ENCODE assay signal across 8 cellular contexts in the genomic region with DNA sequence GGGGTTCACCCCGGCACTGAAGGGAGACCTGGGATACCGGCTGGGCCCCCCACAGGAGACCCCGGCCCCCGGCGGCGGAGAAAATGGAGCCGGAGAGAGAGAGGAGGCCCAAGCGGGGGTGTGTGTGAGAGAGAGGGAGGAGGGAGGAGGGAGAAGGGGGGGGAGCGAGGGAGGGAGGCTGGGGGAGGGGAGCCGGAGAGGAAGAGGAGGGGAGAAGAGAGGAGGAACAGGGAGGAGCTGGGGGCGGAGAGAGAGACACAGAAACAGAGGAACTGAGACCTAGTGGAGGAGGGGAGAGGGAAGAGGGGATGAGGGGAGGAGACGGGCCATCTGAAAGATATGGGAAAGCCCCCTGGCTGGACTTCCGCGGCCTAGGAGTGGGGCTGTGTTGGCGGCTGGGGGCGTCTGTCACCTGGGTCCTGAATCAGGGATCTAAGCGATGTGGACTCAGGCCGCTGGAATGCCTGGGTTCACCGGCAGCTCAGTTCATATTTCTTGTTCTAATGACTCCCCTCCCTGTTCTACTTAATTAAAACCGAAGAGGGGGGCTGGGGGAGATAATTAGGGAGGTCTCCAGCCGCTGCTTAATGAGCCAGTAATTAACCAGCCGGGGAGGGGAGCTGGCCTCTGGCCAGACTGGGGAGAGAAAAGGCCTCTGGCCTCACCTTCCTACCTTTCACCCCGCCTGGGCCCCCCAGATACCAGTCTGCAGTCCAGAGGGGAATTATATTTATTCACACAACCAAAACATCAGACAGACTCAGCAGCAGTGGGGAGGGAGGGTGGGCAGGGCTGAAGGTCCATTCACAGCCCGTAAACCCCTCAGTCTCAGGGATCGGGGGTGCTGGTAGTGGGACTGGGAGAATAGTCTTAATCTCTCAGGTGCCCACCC. TPM values are rescaled to one million over a fixed set of nuclear protein-coding genes. Genes with fewer than 3 reads are reported as not detected.
DNase-seq lines count a peak whose midpoint lies in the region; ATAC-seq and TF ChIP-seq lines count a peak whose summit lies in the region.

PBX2 (minus strand) TSS at position 149 of the 892 bp plus-strand sequence. CDS start 287 bp downstream, outside the sequence.

- peaks cover 68% of the 10 kb centered on the region for H3K4me1 Mint-ChIP-seq in activated CD4-positive, alpha-beta T cell treated with anti-CD3 and anti-CD28 coated beads, Interleukin-2, amount 10 ng/mL, durations not matched to agents 24 days and 14 days

- no peaks in the 10 kb centered on the region for H3K36me3 ChIP-seq in colonic mucosa

- no peaks in the 10 kb centered on the region for H3K27me3 Mint-ChIP-seq in activated CD4-positive, alpha-beta T cell treated with anti-CD3 and anti-CD28 coated beads, Interleukin-2, amount 10 ng/mL, durations not matched to agents 24 days and 14 days

- peaks cover 2% of the 10 kb centered on the region for H3K4me1 ChIP-seq in colonic mucosa

- no peaks in the 10 kb centered on the region for H3K9me3 Mint-ChIP-seq in activated CD4-positive, alpha-beta T cell treated with anti-CD3 and anti-CD28 coated beads, Interleukin-2, amount 10 ng/mL, durations not matched to agents 24 days and 14 days

- peak within 1 kb of the TSS; percentile 91 for H3K9ac ChIP-seq in colonic mucosa (ENCODE audit: low read depth in 2 of 2, low read length in 2 of 2)

- H3K36me3 Mint-ChIP-seq in activated CD4-positive, alpha-beta T cell treated with anti-CD3 and anti-CD28 coated beads, Interleukin-2, amount 10 ng/mL, durations not matched to agents 24 days and 14 days (ENCODE audit: low read depth) = peaks cover 47% of the 10 kb centered on the region

- H3K4me3 ChIP-seq in colonic mucosa = peak within 1 kb of the TSS; percentile 69

- TF ChIP-seq CTCF in 22Rv1 (IDR thresholded peaks at IDR 0.05) (no peak), colonic mucosa (IDR thresholded peaks at IDR 0.05) (no peak)

- peak within 1 kb of the TSS; percentile 97 for H3K4me3 Mint-ChIP-seq in activated CD4-positive, alpha-beta T cell treated with anti-CD3 and anti-CD28 coated beads, Interleukin-2, amount 10 ng/mL, durations not matched to agents 24 days and 14 days

- intact Hi-C loops in activated CD4-positive, alpha-beta T cell treated with anti-CD3 and anti-CD28 coated beads, Interleukin-2, amount 10 ng/mL, durations not matched to agents 24 days and 14 days (cut with micrococcal nuclease) = loop anchor here (1.0 to 10.0 kb wide), 4 partner anchors 12 to 1975 kb away; partner anchors contain the start of genes ATF6B, RGL2, RNF5 and TRIM26
- intact Hi-C loops in colonic mucosa (cut with DNase I) = no loop called here
- intact Hi-C loops in left colon (cut with DNase I, micrococcal nuclease) = loop anchor here in 1 of 2 donors (10.0 kb wide), 1 partner anchor 75 kb away; no protein-coding TSS in a partner anchor

- ATAC-seq in GM18867 (IDR thresholded peaks at IDR 0.05; ENCODE audit: unreplicated experiment) = peak; percentile 44
- ATAC-seq in HG03354 (IDR thresholded peaks at IDR 0.05; ENCODE audit: poor library complexity, severe bottlenecking, unreplicated experiment) = peak; percentile 62
- ATAC-seq in left colon = peak; percentile 79

- peak within 1 kb of the TSS; percentile 95 for H3K27ac Mint-ChIP-seq in activated CD4-positive, alpha-beta T cell treated with anti-CD3 and anti-CD28 coated beads, Interleukin-2, amount 10 ng/mL, durations not matched to agents 24 days and 14 days

- peak within 1 kb of the TSS; percentile 87 for H3K27ac ChIP-seq in 22Rv1
- peak within 1 kb of the TSS; percentile 87 for H3K27ac ChIP-seq in colonic mucosa

- no peaks in the 10 kb centered on the region for H3K9me3 ChIP-seq in colonic mucosa

- H3K27me3 ChIP-seq in colonic mucosa = no peaks in the 10 kb centered on the region

- DNase-seq in NCI-H526 (lab: John Stamatoyannopoulos, UW) (peak; percentile 66 to 91), colonic mucosa (peak; percentile 95), left colon (peak; percentile 94 to 97)
- DNase-seq in activated CD4-positive, alpha-beta T cell treated with anti-CD3 and anti-CD28 coated beads, Interleukin-2, amount 10 ng/mL, durations not matched to agents 24 days and 14 days = peak; percentile 94
- peak; percentile 83 to 84 for DNase-seq in stimulated activated CD4-positive, alpha-beta T cell treated with anti-CD3 and anti-CD28 coated beads, Interleukin-1b, Interleukin-23, amount 100 ng/mL, for 4 hours (ENCODE audit: low read depth in 2 of 2)

RNA-seq across cellular contexts. Expression of gene PBX2, which starts in this region (rescaled TPM):
- total RNA-seq in activated CD4-positive, alpha-beta T cell treated with anti-CD3 and anti-CD28 coated beads, Interleukin-2, amount 10 ng/mL, durations not matched to agents 24 days and 14 days = 88.1 and 92.7 TPM in 2 replicates
- total RNA-seq in colonic mucosa = 10 to 100 TPM; 47.5 TPM
- 10 to 100 TPM; 41.5 to 49.6 TPM for total RNA-seq in left colon

Comparison
In these comparisons a context has a peak if more than half of its experiments do, and no peak if none do; other contexts are left out.
1. Peak in every context shown above with its lines: DNase-seq, ATAC-seq, H3K4me3 ChIP-seq and H3K27ac ChIP-seq.